In genomic region chr20:52064936-52065335, GRCh38 we compare ENCODE assay signal across 10 cellular contexts.
"Had no signal": no experiment of that assay in that cellular context is flagged by ENCODE, and none has a peak within 500 bp of the region (broad histone marks: within the 10 kb centered on the region; RNA-seq: fewer than 3 reads in every experiment).

No MANE protein-coding gene starts in this region.

- H3K4me1 ChIP-seq: HAP-1 had no signal

- H2AFZ ChIP-seq: GM23248, GM23338 had no signal

- H3K9me3 ChIP-seq: HAP-1 had no signal

- H3K4me3 Mint-ChIP-seq: GM23338, H9, HFFc6 had no signal

- H3K27ac ChIP-seq: GM23248 had no signal

- H3K27ac Mint-ChIP-seq: GM23338, HFFc6 had no signal

- H3K4me2 ChIP-seq: GM23338 had no signal

- DNase-seq: GM23248, GOT3, H7, H9, HCEC 1CT, HFFc6 had no signal

- H3K4me3 ChIP-seq: GM23248, GM23338, HAP-1 had no signal

- FAIRE-seq: H54 had no signal

- H3K36me3 ChIP-seq: HAP-1 had no signal

- H3K9ac ChIP-seq: GM23248 had no signal

- H3K9me3 Mint-ChIP-seq: GM23338, HFFc6 had no signal

- ATAC-seq: GM23338, HCT116 had no signal
